Comparison of ENCODE assay signal across 10 cellular contexts in the genomic region with DNA sequence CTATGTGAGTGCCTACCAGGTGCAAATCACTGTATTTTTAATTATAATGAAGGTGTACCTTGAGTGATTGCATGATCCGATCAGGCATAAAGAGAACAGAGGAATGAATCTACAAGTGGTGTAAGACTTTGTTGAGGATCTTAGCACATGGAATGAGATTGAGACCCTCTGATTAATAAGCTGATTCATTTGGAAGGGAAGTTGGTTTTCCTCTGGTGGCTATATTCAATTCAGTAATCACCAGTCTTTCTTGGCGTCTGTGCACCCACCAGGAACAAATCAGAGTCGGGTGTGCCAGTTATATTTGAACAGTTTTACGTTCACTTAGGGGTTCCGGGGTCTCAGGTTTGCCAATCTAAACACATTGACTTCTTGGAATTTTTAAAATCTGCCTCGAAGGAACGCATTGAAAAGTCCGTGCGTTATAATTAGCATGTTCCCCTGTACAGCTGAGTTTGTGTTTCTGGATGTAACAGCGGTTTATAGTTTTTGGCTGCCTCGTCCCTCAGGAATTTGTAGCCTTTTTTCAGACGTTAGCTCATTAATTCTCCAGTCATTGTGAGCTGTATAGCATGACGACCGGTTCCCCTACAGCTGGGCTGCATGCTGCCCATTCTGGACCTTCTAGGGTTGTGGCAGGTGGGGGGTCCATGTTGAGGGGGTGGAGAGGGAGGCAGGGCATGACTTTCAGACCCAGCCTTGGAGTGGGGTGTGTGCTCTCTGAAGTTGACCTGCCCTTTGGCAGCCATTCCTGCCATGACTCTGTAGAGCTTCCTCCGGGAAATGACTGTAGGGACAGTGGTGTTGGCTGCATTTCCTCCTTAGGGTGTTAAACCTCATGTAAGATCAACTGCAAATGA. TPM values are rescaled to one million over a fixed set of nuclear protein-coding genes. Genes with fewer than 3 reads are reported as not detected.
DNase-seq lines count a peak whose midpoint lies in the region; ATAC-seq, FAIRE-seq and TF ChIP-seq lines count a peak whose summit lies in the region.
"Had no signal": no experiment of that assay in that cellular context is flagged by ENCODE, and none has a peak within 500 bp of the region (broad histone marks: within the 10 kb centered on the region; RNA-seq: fewer than 3 reads in every experiment).

No MANE protein-coding gene starts in this region.

- H3K4me3 ChIP-seq in Panc1 (ENCODE audit: low read depth in 2 of 2, low read length in 2 of 2) (no peak overlapping the region), mesendoderm (ENCODE audit: low read length) (no peak overlapping the region)

- no peak overlapping the region for H3K27ac ChIP-seq in Panc1 (ENCODE audit: low read length)
- H3K27ac ChIP-seq in epithelial cell of prostate, result peak overlapping the region; percentile 70
- H3K27ac ChIP-seq in mesendoderm (ENCODE audit: low read depth, low read length), result no peak overlapping the region
- H3K27ac ChIP-seq in CD4-positive, alpha-beta T cell (ENCODE audit: low read depth, low read length), result no peak overlapping the region

- H3K18ac ChIP-seq in mesendoderm (ENCODE audit: low read length), result peak overlapping the region; percentile 41

- H3K79me1 ChIP-seq in mesendoderm (ENCODE audit: low read length), result peaks cover 37% of the 10 kb centered on the region

- POLR2A ChIA-PET in Panc1 (lab: Charles Lee), result no interaction called here
- POLR2A ChIA-PET in CD4-positive, alpha-beta T cell (lab: Charles Lee), result no interaction called here

- no peak overlapping the region for H4K5ac ChIP-seq in mesendoderm (ENCODE audit: low read length)

- no peaks in the 10 kb centered on the region for H3K36me3 Mint-ChIP-seq in CD4-positive, alpha-beta T cell (ENCODE audit: low read depth)

- no peaks in the 10 kb centered on the region for H3K27me3 Mint-ChIP-seq in CD4-positive, alpha-beta T cell

- H3K9me3 Mint-ChIP-seq in CD4-positive, alpha-beta T cell, result no peaks in the 10 kb centered on the region

- H2BK120ac ChIP-seq in mesendoderm (ENCODE audit: low read depth, low read length), result no peak overlapping the region

- H3K36me3 ChIP-seq in Panc1 (ENCODE audit: control insufficient read depth, insufficient read depth, low read length) (no peaks in the 10 kb centered on the region), mesendoderm (ENCODE audit: control insufficient read depth, insufficient read depth, low read length) (no peaks in the 10 kb centered on the region)

- no peak overlapping the region for H3K56ac ChIP-seq in mesendoderm (ENCODE audit: low read length)

- H3K27me3 ChIP-seq in Panc1 (ENCODE audit: control insufficient read depth, insufficient read depth, low read length), result no peaks in the 10 kb centered on the region
- no peaks in the 10 kb centered on the region for H3K27me3 ChIP-seq in mesendoderm (ENCODE audit: insufficient read depth, low read length, poor library complexity)
- no peaks in the 10 kb centered on the region for H3K27me3 ChIP-seq in CD4-positive, alpha-beta T cell (ENCODE audit: control insufficient read depth, insufficient read depth, low read length)

- no peak overlapping the region for H3K4me2 ChIP-seq in mesendoderm (ENCODE audit: low read length)

- no peak overlapping the region for H3K9ac ChIP-seq in mesendoderm (ENCODE audit: low read length)

- no peaks in the 10 kb centered on the region for H3K4me1 Mint-ChIP-seq in CD4-positive, alpha-beta T cell (ENCODE audit: low read depth)

- no peak for DNase-seq in Panc1 (ENCODE audit: low read depth, low spot score)
- DNase-seq in epithelial cell of prostate (ENCODE audit: low read depth, low spot score), result no peak
- no peak for DNase-seq in mesendoderm
- DNase-seq in urothelium cell line (ENCODE audit: low spot score), result peak; percentile 33
- no peak for DNase-seq in CD4-positive, alpha-beta T cell
- DNase-seq in cerebellar nuclear complex (lab: John Stamatoyannopoulos, UW), result no peak
- no peak for DNase-seq in NCI-H1436 treated with DMSO at 0.1 percent for 48 hours (lab: John Stamatoyannopoulos, UW)
- DNase-seq: activated CD4-positive, CD25-positive, alpha-beta regulatory T cell treated with anti-CD3 and anti-CD28 coated beads, Interleukin-2, amount 50 U/mL, for 72 hours; small intestine; stimulated activated naive CD4-positive, alpha-beta T cell treated with Interleukin-2 at 50 U/mL for 16 hours had no signal

- H3K4ac ChIP-seq in mesendoderm (ENCODE audit: low read depth, low read length), result no peak overlapping the region

- TF ChIP-seq CTCF in Panc1 (IDR thresholded peaks at IDR 0.05), result no peak
- no peak for TF ChIP-seq CTCF in CD4-positive, alpha-beta T cell (IDR thresholded peaks at IDR 0.05)

- no CpG with 5 or more reads among the region's 15 CpGs for WGBS in mesendoderm (ENCODE audit: extremely low coverage, insufficient coverage, low lambda C conversion rate)

- no peak overlapping the region for H4K8ac ChIP-seq in mesendoderm (ENCODE audit: low read depth, low read length)

- H3K4me3 Mint-ChIP-seq in CD4-positive, alpha-beta T cell, result no peak overlapping the region

- no peak overlapping the region for H3K23ac ChIP-seq in mesendoderm (ENCODE audit: low read length)

- H3K4me1 ChIP-seq in Panc1 (ENCODE audit: control insufficient read depth, insufficient read depth, low read length) (peaks cover 19% of the 10 kb centered on the region), mesendoderm (ENCODE audit: control insufficient read depth, low read depth, low read length) (peaks cover 6% of the 10 kb centered on the region)

- no peak overlapping the region for H3K27ac Mint-ChIP-seq in CD4-positive, alpha-beta T cell

- peak; percentile 17 for FAIRE-seq in urothelium cell line (lab: Jason Lieb, UNC)
- FAIRE-seq: small intestine had no signal

- in situ Hi-C loops in Panc1 (cut with HindIII; ENCODE audit: low pct_unique_long_range_greater_than_20kb, low sequenced_read_pairs), result no loop called here

- H2BK5ac ChIP-seq in mesendoderm (ENCODE audit: low read length), result no peak overlapping the region

- peaks cover 73% of the 10 kb centered on the region for H3K79me2 ChIP-seq in mesendoderm (ENCODE audit: control insufficient read depth, insufficient read depth, low read length)

- CTCF ChIA-PET in Panc1 (lab: Charles Lee), result no interaction called here
- CTCF ChIA-PET in CD4-positive, alpha-beta T cell (lab: Charles Lee), result no interaction called here

- no peak overlapping the region for H2AK5ac ChIP-seq in mesendoderm (ENCODE audit: low read length)

- no peak overlapping the region for H2BK15ac ChIP-seq in mesendoderm (replicated peaks; ENCODE audit: low read depth)

- intact Hi-C loops in Panc1 (cut with micrococcal nuclease; ENCODE audit: unreplicated experiment), result no loop called here
- intact Hi-C loops in CD4-positive, alpha-beta T cell (cut with DNase I, micrococcal nuclease), result no loop called here

- ATAC-seq in Panc1, result peak; percentile 47; the same call in 1 of the 2 replicates
- no peak for ATAC-seq in CD4-positive, alpha-beta T cell (ENCODE audit: poor library complexity)

- no peaks in the 10 kb centered on the region for H3K9me3 ChIP-seq in Panc1 (ENCODE audit: control insufficient read depth, insufficient read depth, low read depth, low read length)
- H3K9me3 ChIP-seq in CD4-positive, alpha-beta T cell (ENCODE audit: control insufficient read depth, low read length), result no peaks in the 10 kb centered on the region

- no TSS peak for BruUV-seq in Panc1 (replicated peaks; lab: Mats Ljungman, UMichigan)

RNA-seq across cellular contexts. Expression of a gene that starts 20.3 kb away (rescaled TPM):
- 51.5 TPM for total RNA-seq in Panc1 (2021; ENCODE audit: unreplicated experiment)
- polyA plus RNA-seq in Panc1 (2012; ENCODE audit: insufficient read length), result 25.9 TPM
- 35.0 TPM for polyA plus RNA-seq in mesendoderm (2013, experiment 1 of 2)
- 35.1 TPM for polyA plus RNA-seq in mesendoderm (2013, experiment 2 of 2)
- 1 to 10 TPM in 1 of 2 experiments, under 1 TPM in 1; 0.98 to 1.3 TPM for total RNA-seq in CD4-positive, alpha-beta T cell

Comparison
In these comparisons a context has a peak if more than half of its experiments do, and no peak if none do; other contexts are left out.
1. RNA of a gene that starts 20.3 kb away (total RNA-seq): 51.5 TPM in Panc1 (single experiment); 0.98 to 1.3 TPM in CD4-positive, alpha-beta T cell; every median in the first group is over 10 times any median in the second.